ENCODE assay signal across 8 cellular contexts in the genomic region with DNA sequence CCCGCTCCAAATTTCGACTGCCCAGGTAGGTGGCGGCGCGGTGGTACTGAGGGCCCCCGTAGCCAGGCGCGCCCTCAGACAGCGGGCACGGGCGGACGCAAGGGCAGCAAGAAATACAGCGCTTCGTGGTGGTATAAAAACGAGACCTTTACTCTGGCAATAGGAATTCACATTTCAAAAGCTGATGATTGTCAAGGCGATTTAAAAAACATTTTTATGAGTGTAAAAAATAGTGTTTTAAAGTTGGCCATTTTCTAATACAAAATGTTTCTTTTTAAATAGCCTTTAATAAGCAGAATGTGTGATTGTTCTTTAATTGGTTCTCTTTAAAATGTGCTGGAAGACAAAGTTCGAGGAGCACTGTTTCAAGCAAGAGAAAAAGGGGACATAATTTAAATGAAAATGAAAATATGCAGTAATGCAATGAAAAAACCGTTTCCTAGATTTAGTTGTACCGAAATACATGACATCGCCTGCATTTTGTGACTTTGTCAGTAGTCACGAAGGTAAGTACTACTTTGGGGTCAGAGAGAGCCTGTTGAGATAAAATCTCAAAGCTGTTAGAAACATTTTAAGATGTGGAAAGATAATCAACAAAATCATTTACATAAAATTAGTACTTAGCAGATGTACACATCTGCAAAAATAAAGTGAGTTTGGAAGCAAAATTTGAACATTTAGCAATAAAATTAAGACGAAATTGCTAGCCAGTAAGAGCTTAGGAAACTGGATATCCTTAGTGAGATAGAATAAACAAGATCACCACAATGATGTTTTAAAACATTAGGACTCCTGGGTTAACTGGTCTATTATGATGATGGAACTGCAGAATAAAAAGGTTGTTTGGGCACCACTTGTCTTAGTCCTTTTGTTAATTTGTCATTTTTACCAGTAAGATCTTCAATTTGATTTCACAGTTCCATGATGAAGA. TPM values are rescaled to one million over a fixed set of nuclear protein-coding genes. Genes with fewer than 3 reads are reported as not detected.
DNase-seq lines count a peak whose midpoint lies in the region; ATAC-seq and TF ChIP-seq lines count a peak whose summit lies in the region.

No MANE protein-coding gene starts in this region.

- peak overlapping the region; percentile 85 for H3K4me3 ChIP-seq in SJCRH30
- H3K4me3 ChIP-seq in esophagus squamous epithelium: peak overlapping the region; percentile 65 to 97 (median 86)

- H3K27me3 ChIP-seq in SJCRH30: no peaks in the 10 kb centered on the region
- no peaks in the 10 kb centered on the region for H3K27me3 ChIP-seq in esophagus squamous epithelium

- peak overlapping the region; percentile 98 for H3K27ac Mint-ChIP-seq in activated CD8-positive, alpha-beta memory T cell treated with anti-CD3 and anti-CD28 coated beads, Interleukin-2, amount 10 ng/mL, durations not matched to agents 7 days and 5 days

- no peaks in the 10 kb centered on the region for H3K9me3 Mint-ChIP-seq in activated CD8-positive, alpha-beta memory T cell treated with anti-CD3 and anti-CD28 coated beads, Interleukin-2, amount 10 ng/mL, durations not matched to agents 7 days and 5 days (ENCODE audit: low read depth)

- peaks cover 17% of the 10 kb centered on the region for H3K36me3 Mint-ChIP-seq in activated CD8-positive, alpha-beta memory T cell treated with anti-CD3 and anti-CD28 coated beads, Interleukin-2, amount 10 ng/mL, durations not matched to agents 7 days and 5 days

- no peaks in the 10 kb centered on the region for H3K27me3 Mint-ChIP-seq in activated CD8-positive, alpha-beta memory T cell treated with anti-CD3 and anti-CD28 coated beads, Interleukin-2, amount 10 ng/mL, durations not matched to agents 7 days and 5 days

- intact Hi-C loops in esophagus squamous epithelium (cut with DNase I): no loop called here

- TF ChIP-seq CTCF in esophagus squamous epithelium (IDR thresholded peaks at IDR 0.05): no peak

- H3K4me1 ChIP-seq in SJCRH30 (no peaks in the 10 kb centered on the region), esophagus squamous epithelium (peaks cover 7 to 55% (median 16%) of the 10 kb centered on the region in 3 donors)

- TF ChIP-seq POLR2A in esophagus squamous epithelium (IDR thresholded peaks at IDR 0.05): peak in 1 of 4 donors; percentile 34

- DNase-seq in activated CD8-positive, alpha-beta memory T cell treated with anti-CD3 and anti-CD28 coated beads, Interleukin-2, amount 10 ng/mL, durations not matched to agents 7 days and 5 days: no peak
- no peak for DNase-seq in activated CD8-positive, alpha-beta memory T cell treated with anti-CD3 and anti-CD28 coated beads for 24 hours
- DNase-seq in SJCRH30 (peak in 1 of 2 experiments; percentile 21), esophagus squamous epithelium (lab: John Stamatoyannopoulos, UW) (no peak), pons (ENCODE audit: low spot score) (peak; percentile 48), GM03348 (ENCODE audit: low spot score) (no peak)

- peaks cover 12% of the 10 kb centered on the region for H3K36me3 ChIP-seq in SJCRH30
- peaks cover 0 to 11% (median under 1%) of the 10 kb centered on the region in 3 donors for H3K36me3 ChIP-seq in esophagus squamous epithelium

- peaks cover 39% of the 10 kb centered on the region for H3K4me1 Mint-ChIP-seq in activated CD8-positive, alpha-beta memory T cell treated with anti-CD3 and anti-CD28 coated beads, Interleukin-2, amount 10 ng/mL, durations not matched to agents 7 days and 5 days

- peak overlapping the region; percentile 99 for H3K4me3 Mint-ChIP-seq in activated CD8-positive, alpha-beta memory T cell treated with anti-CD3 and anti-CD28 coated beads, Interleukin-2, amount 10 ng/mL, durations not matched to agents 7 days and 5 days

- no peak for ATAC-seq in activated CD8-positive, alpha-beta memory T cell treated with anti-CD3 and anti-CD28 coated beads, Interleukin-2, amount 10 ng/mL, durations not matched to agents 7 days and 5 days
- no peak for ATAC-seq in HG03521 (IDR thresholded peaks at IDR 0.05; ENCODE audit: unreplicated experiment)
- no peak for ATAC-seq in GM19023 (IDR thresholded peaks at IDR 0.05; ENCODE audit: unreplicated experiment)

- CTCF ChIA-PET in activated CD8-positive, alpha-beta memory T cell treated with anti-CD3 and anti-CD28 coated beads, Interleukin-2, amount 10 ng/mL, durations not matched to agents 7 days and 5 days (lab: Charles Lee): interaction anchor here (0.5 to 1.8 kb wide), 8 partner anchors 13 to 375 kb away, joined by 3 to 8 read pairs (median 3); a partner anchor contains a TSS

- H3K9me3 ChIP-seq in SJCRH30 (replicated peaks) (no peaks in the 10 kb centered on the region), esophagus squamous epithelium (no peaks in the 10 kb centered on the region)

- WGBS in esophagus squamous epithelium, 2 donors: 3 to 5% methylated on average over 14 to 17 of the region's 22 CpGs

- H3K27ac ChIP-seq in SJCRH30 (peak overlapping the region; percentile 86), esophagus squamous epithelium (peak overlapping the region; percentile 90 to 98 (median 95))

RNA-seq across cellular contexts. Expression of a gene that starts 1.1 kb away (rescaled TPM):
- 10 to 100 TPM; 62.9 to 88.1 TPM for total RNA-seq in activated CD8-positive, alpha-beta memory T cell treated with anti-CD3 and anti-CD28 coated beads, Interleukin-2, amount 10 ng/mL, durations not matched to agents 7 days and 5 days
- total RNA-seq in SJCRH30 (2014; rRNA removed; shearing (Covaris generic)): 134 and 135 TPM in 2 replicates
- 10 to 100 TPM; 33.8 to 56.5 (median 45.8) TPM for total RNA-seq in esophagus squamous epithelium
